8 cellular contexts compared by ENCODE assay signal in genomic region chr1:150232921-150233320, GRCh38. TPM values are rescaled to one million over a fixed set of nuclear protein-coding genes. Genes with fewer than 3 reads are reported as not detected.
DNase-seq lines count a peak whose midpoint lies in the region; ATAC-seq and TF ChIP-seq lines count a peak whose summit lies in the region.
"Not testable (repeated sequence)": the region's sequence is repeated elsewhere in the genome, so short reads cannot be mapped to it uniquely, and the experiment has no call there.
"Had no signal": no experiment of that assay in that cellular context is flagged by ENCODE, and none has a peak within 500 bp of the region (broad histone marks: within the 10 kb centered on the region; RNA-seq: fewer than 3 reads in every experiment).

No MANE protein-coding gene starts in this region.

- peaks cover 30% of the 10 kb centered on the region for H3F3A ChIP-seq in PC-9 (ENCODE audit: insufficient read depth, low read depth)

- peak overlapping the region; percentile 96 for H3K9ac ChIP-seq in adipocyte (ENCODE audit: low read length)
- not testable (repeated sequence) for H3K9ac ChIP-seq in skeletal muscle satellite cell (ENCODE audit: low read depth, low read length)

- H3K4me2 ChIP-seq in PC-9 (peak overlapping the region; percentile 87), skeletal muscle satellite cell (ENCODE audit: low read length) (peak overlapping the region; percentile 99)

- H3K79me2 ChIP-seq in PC-9 (ENCODE audit: low read depth), result peaks cover 50% of the 10 kb centered on the region

- POLR2A ChIA-PET in PC-9 (lab: Charles Lee; ENCODE audit: unreplicated experiment), result interaction anchor here (0.7 kb wide), 1 partner anchor 8 kb away, joined by 3 read pairs; no protein-coding TSS in a partner anchor

- not testable (repeated sequence) for DNase-seq in GM12865 (ENCODE audit: low read depth); PC-9; adipocyte (ENCODE audit: low read depth); lower lobe of right lung

- not testable (repeated sequence) for TF ChIP-seq CTCF in GM12865 (IDR thresholded peaks at IDR 0.05; ENCODE audit: insufficient read depth, low read depth, low read length, missing control alignments); PC-9 (conservative IDR thresholded peaks at IDR 0.05); lower lobe of right lung (IDR thresholded peaks at IDR 0.05)

- peak overlapping the region; percentile 98 for H3K4me3 ChIP-seq in GM12865 (ENCODE audit: low read depth, low read length)
- H3K4me3 ChIP-seq in PC-9; adipocyte (ENCODE audit: low read length); lower lobe of right lung; skeletal muscle satellite cell (ENCODE audit: low read length): not testable (repeated sequence)

- H3K27me3 ChIP-seq in PC-9 (ENCODE audit: insufficient read depth, low read depth); adipocyte (replicated peaks; ENCODE audit: control insufficient read depth, insufficient read depth, low read length); lower lobe of right lung (ENCODE audit: low read depth); skeletal muscle satellite cell (ENCODE audit: control insufficient read depth, insufficient read depth, low read length): not testable (repeated sequence)

- not testable (repeated sequence) for H3K9me3 ChIP-seq in PC-9 (ENCODE audit: insufficient read depth, low read depth); adipocyte (ENCODE audit: control insufficient read depth, low read length); lower lobe of right lung; skeletal muscle satellite cell (replicated peaks; ENCODE audit: low read length)

- not testable (repeated sequence) for H3K36me3 ChIP-seq in PC-9 (ENCODE audit: low read depth); adipocyte (ENCODE audit: control insufficient read depth, insufficient read depth, low read length, severe bottlenecking); skeletal muscle satellite cell (ENCODE audit: insufficient read depth, low read length)
- peaks cover 24% of the 10 kb centered on the region for H3K36me3 ChIP-seq in lower lobe of right lung

- H3K9me2 ChIP-seq in PC-9 (ENCODE audit: insufficient read depth), result not testable (repeated sequence)

- BruUV-seq in PC-9 (replicated peaks; lab: Mats Ljungman, UMichigan), result not testable (repeated sequence)

- peaks cover 25% of the 10 kb centered on the region for H3K4me1 ChIP-seq in PC-9 (replicated peaks; ENCODE audit: insufficient read depth)
- H3K4me1 ChIP-seq in adipocyte (ENCODE audit: control insufficient read depth, insufficient read depth, low read length), result peaks cover 17% of the 10 kb centered on the region
- peaks cover 18% of the 10 kb centered on the region for H3K4me1 ChIP-seq in lower lobe of right lung
- H3K4me1 ChIP-seq in skeletal muscle satellite cell (ENCODE audit: control insufficient read depth, insufficient read depth, low read length), result not testable (repeated sequence)

- intact Hi-C loops in PC-9 (cut with micrococcal nuclease; ENCODE audit: unreplicated experiment); lower lobe of right lung (cut with DNase I): not testable (repeated sequence)

- H2AFZ ChIP-seq in PC-9, result not testable (repeated sequence)

- not testable (repeated sequence) for ATAC-seq in lower lobe of right lung

- H3K27ac ChIP-seq in PC-9 (peak overlapping the region; percentile 82), lower lobe of right lung (peak overlapping the region; percentile 96)

- CTCF ChIA-PET in PC-9 (lab: Charles Lee), result interaction anchor here (0.7 kb wide), 1 partner anchor 575 kb away, joined by 3 read pairs; the partner anchor contains the start of gene CTSK

- H4K20me1 ChIP-seq in PC-9 (ENCODE audit: insufficient read depth), result not testable (repeated sequence)

RNA-seq across cellular contexts. Expression of gene ANP32E, which starts 3.0 kb away (rescaled TPM):
- 63.3 and 63.5 TPM in 2 replicates for total RNA-seq in PC-9 (2021)
- total RNA-seq in lower lobe of right lung, result 27.9 TPM
- 17.9 and 22.3 TPM in 2 replicates for total RNA-seq in skeletal muscle satellite cell (2012; rRNA removed)

RNA-seq across cellular contexts. Expression of gene CA14, which starts 24.7 kb away (rescaled TPM):
- total RNA-seq in PC-9 (2021) (0.95 and 1.7 TPM in 2 replicates), lower lobe of right lung (0.38 TPM)
- not detected in 2 replicates for total RNA-seq in skeletal muscle satellite cell (2012; rRNA removed)
- total RNA-seq: activated CD4-positive, alpha-beta T cell treated with anti-CD3 and anti-CD28 coated beads, Interleukin-2, amount 10 ng/mL, durations not matched to agents 24 days and 14 days; M059J; Peyer's patch had no signal

RNA-seq across cellular contexts. Expression of gene APH1A, which starts 35.9 kb away (rescaled TPM):
- total RNA-seq in PC-9 (2021) (152 and 173 TPM in 2 replicates), lower lobe of right lung (129 TPM)
- 82.6 and 85.0 TPM in 2 replicates for total RNA-seq in skeletal muscle satellite cell (2012; rRNA removed)

RNA-seq across cellular contexts. Expression of gene C1orf54, which starts 39.7 kb away (rescaled TPM):
- total RNA-seq in PC-9 (2021) (1.4 and 1.8 TPM in 2 replicates), lower lobe of right lung (12.2 TPM)
- 7.9 and 10.7 TPM in 2 replicates for total RNA-seq in skeletal muscle satellite cell (2012; rRNA removed)

RNA-seq across cellular contexts. Expression of gene CIART, which starts 49.4 kb away (rescaled TPM):
- total RNA-seq in PC-9 (2021) (11.0 and 16.6 TPM in 2 replicates), lower lobe of right lung (6.2 TPM)
- total RNA-seq in skeletal muscle satellite cell (2012; rRNA removed), result 1.3 and 4.8 TPM in 2 replicates
